In genomic region chr17:80939151-80940145, GRCh38 we compare ENCODE assay signal across 13 cellular contexts. TPM values are rescaled to one million over a fixed set of nuclear protein-coding genes. Genes with fewer than 3 reads are reported as not detected.
A peak's percentile ranks its signal among the peaks of the same experiment; 100 is the strongest.
DNase-seq lines count a peak whose midpoint lies in the region; ATAC-seq and TF ChIP-seq lines count a peak whose summit lies in the region.
"Had no signal": no experiment of that assay in that cellular context is flagged by ENCODE, and none has a peak within 500 bp of the region (broad histone marks: within the 10 kb centered on the region; RNA-seq: fewer than 3 reads in every experiment).

No MANE protein-coding gene starts in this region.

- DNase-seq in Right ventricle myocardium superior = peak; percentile 18
- DNase-seq in right atrium auricular region (ENCODE audit: low spot score) = no peak
- DNase-seq in activated CD4-positive, alpha-beta memory T cell treated with anti-CD3 and anti-CD28 coated beads for 36 hours = no peak
- no peak for DNase-seq in naive thymus-derived CD4-positive, alpha-beta T cell
- DNase-seq in aorta = peak; percentile 38 to 63
- no peak for DNase-seq in NOMO-1 treated with dmso at 0.1 percent for 144 hours (lab: John Stamatoyannopoulos, UW; ENCODE audit: unreplicated experiment)
- no peak for DNase-seq in foreskin fibroblast
- no peak for DNase-seq in NCI-H1417 (lab: John Stamatoyannopoulos, UW)
- DNase-seq: Calu3, hippocampal formation, MM.1S, NCI-H1930, testis had no signal

- no peak overlapping the region for H3K4me3 Mint-ChIP-seq in activated CD4-positive, alpha-beta memory T cell treated with anti-CD3 and anti-CD28 coated beads for 36 hours
- peak overlapping the region in 9 of 10 donors; percentile 66 to 86 (median 78) for H3K4me3 Mint-ChIP-seq in naive thymus-derived CD4-positive, alpha-beta T cell

- H3K27ac ChIP-seq in right atrium auricular region (no peak overlapping the region), aorta (ENCODE audit: low read depth in 1 of 2, low read length in 2 of 2) (no peak overlapping the region)
- no peak overlapping the region for H3K27ac ChIP-seq in naive thymus-derived CD4-positive, alpha-beta T cell (ENCODE audit: low read depth, low read length)
- H3K27ac ChIP-seq: testis had no signal

- no peaks in the 10 kb centered on the region for H3K27me3 ChIP-seq in right atrium auricular region
- no peaks in the 10 kb centered on the region for H3K27me3 ChIP-seq in naive thymus-derived CD4-positive, alpha-beta T cell (ENCODE audit: control insufficient read depth in 2 of 2, insufficient read depth in 2 of 2, low read length in 2 of 2)
- no peaks in the 10 kb centered on the region for H3K27me3 ChIP-seq in aorta (ENCODE audit: control insufficient read depth in 1 of 2, insufficient read depth in 2 of 2, low read length in 1 of 2)
- H3K27me3 ChIP-seq: testis had no signal

- TF ChIP-seq CTCF in right atrium auricular region (IDR thresholded peaks at IDR 0.05) (no peak), foreskin fibroblast (IDR thresholded peaks at IDR 0.05; ENCODE audit: low read depth, low read length) (no peak)

- no peaks in the 10 kb centered on the region for H3K27me3 Mint-ChIP-seq in activated CD4-positive, alpha-beta memory T cell treated with anti-CD3 and anti-CD28 coated beads for 36 hours
- no peaks in the 10 kb centered on the region for H3K27me3 Mint-ChIP-seq in naive thymus-derived CD4-positive, alpha-beta T cell

- POLR2A ChIA-PET in activated CD4-positive, alpha-beta memory T cell treated with anti-CD3 and anti-CD28 coated beads for 36 hours (lab: Charles Lee) = no interaction called here
- POLR2A ChIA-PET in naive thymus-derived CD4-positive, alpha-beta T cell (lab: Charles Lee) = no interaction called here

- H3K27ac Mint-ChIP-seq in activated CD4-positive, alpha-beta memory T cell treated with anti-CD3 and anti-CD28 coated beads for 36 hours = peak overlapping the region; percentile 43
- H3K27ac Mint-ChIP-seq in naive thymus-derived CD4-positive, alpha-beta T cell = peak overlapping the region; percentile 28 to 91 (median 81)

- H3K4me3 ChIP-seq in right atrium auricular region (no peak overlapping the region), aorta (ENCODE audit: low read length in 2 of 2) (no peak overlapping the region), foreskin fibroblast (ENCODE audit: low read depth in 1 of 2, low read length in 2 of 2) (no peak overlapping the region)
- peak overlapping the region; percentile 33 for H3K4me3 ChIP-seq in naive thymus-derived CD4-positive, alpha-beta T cell (ENCODE audit: low read length)
- H3K4me3 ChIP-seq: testis had no signal

- H3K9me3 ChIP-seq in right atrium auricular region (no peaks in the 10 kb centered on the region), aorta (ENCODE audit: control insufficient read depth, low read length) (no peaks in the 10 kb centered on the region)
- H3K9me3 ChIP-seq in naive thymus-derived CD4-positive, alpha-beta T cell (ENCODE audit: control insufficient read depth in 2 of 3, low read length in 3 of 3) = no peaks in the 10 kb centered on the region
- H3K9me3 ChIP-seq: testis had no signal

- peaks cover 0 to 21% of the 10 kb centered on the region in 2 donors for H3K4me1 ChIP-seq in right atrium auricular region
- H3K4me1 ChIP-seq in naive thymus-derived CD4-positive, alpha-beta T cell (ENCODE audit: control insufficient read depth in 2 of 2, insufficient read depth in 2 of 2, low read length in 2 of 2) = peaks cover 8 to 17% of the 10 kb centered on the region in 2 donors
- no peaks in the 10 kb centered on the region for H3K4me1 ChIP-seq in aorta (ENCODE audit: control insufficient read depth in 1 of 2, insufficient read depth in 2 of 2, low read length in 2 of 2)

- H3K9me3 Mint-ChIP-seq in activated CD4-positive, alpha-beta memory T cell treated with anti-CD3 and anti-CD28 coated beads for 36 hours = no peaks in the 10 kb centered on the region
- H3K9me3 Mint-ChIP-seq in naive thymus-derived CD4-positive, alpha-beta T cell = peaks cover 0 to 4% (median 0%) of the 10 kb centered on the region in 11 donors

- CTCF ChIA-PET in activated CD4-positive, alpha-beta memory T cell treated with anti-CD3 and anti-CD28 coated beads for 36 hours (lab: Charles Lee) = interaction anchor here (1.5 kb wide), 1 partner anchor 512 kb away, joined by 4 read pairs; no protein-coding TSS in a partner anchor
- CTCF ChIA-PET in naive thymus-derived CD4-positive, alpha-beta T cell (lab: Charles Lee) = no interaction called here

- peaks cover 3% of the 10 kb centered on the region for H3K36me3 Mint-ChIP-seq in activated CD4-positive, alpha-beta memory T cell treated with anti-CD3 and anti-CD28 coated beads for 36 hours
- H3K36me3 Mint-ChIP-seq in naive thymus-derived CD4-positive, alpha-beta T cell = peaks cover 5 to 20% (median 11%) of the 10 kb centered on the region in 5 donors

- H3K4me1 Mint-ChIP-seq in activated CD4-positive, alpha-beta memory T cell treated with anti-CD3 and anti-CD28 coated beads for 36 hours (ENCODE audit: low read depth) = peaks cover 41% of the 10 kb centered on the region
- peaks cover 20 to 36% (median 31%) of the 10 kb centered on the region in 7 donors for H3K4me1 Mint-ChIP-seq in naive thymus-derived CD4-positive, alpha-beta T cell

- WGBS in aorta, 2 donors = 96 to 97% methylated on average over 27 of the region's 27 CpGs

- intact Hi-C loops in Right ventricle myocardium superior (cut with DNase I) (no loop called here), aorta (cut with DNase I) (no loop called here)
- intact Hi-C loops in activated CD4-positive, alpha-beta memory T cell treated with anti-CD3 and anti-CD28 coated beads for 36 hours (cut with micrococcal nuclease) = no loop called here
- intact Hi-C loops in naive thymus-derived CD4-positive, alpha-beta T cell (cut with micrococcal nuclease) = no loop called here

- ATAC-seq in Right ventricle myocardium superior (ENCODE audit: poor library complexity) (no peak), aorta (ENCODE audit: low FRiP score) (no peak)
- no peak for ATAC-seq in naive thymus-derived CD4-positive, alpha-beta T cell

- H3K36me3 ChIP-seq in right atrium auricular region (no peaks in the 10 kb centered on the region), aorta (ENCODE audit: control insufficient read depth in 1 of 2, insufficient read depth in 2 of 2, low read length in 1 of 2) (no peaks in the 10 kb centered on the region)
- H3K36me3 ChIP-seq in naive thymus-derived CD4-positive, alpha-beta T cell (ENCODE audit: control insufficient read depth in 2 of 3, insufficient read depth in 3 of 3, low read length in 3 of 3) = peaks cover 0 to 42% (median 0%) of the 10 kb centered on the region in 3 experiments

RNA-seq across cellular contexts. Expression of gene CHMP6, which starts 52.2 kb away (rescaled TPM):
- total RNA-seq in Right ventricle myocardium superior = 13.6 TPM
- 10 to 100 TPM; 12.9 to 17.5 TPM for total RNA-seq in right atrium auricular region
- total RNA-seq in activated CD4-positive, alpha-beta memory T cell treated with anti-CD3 and anti-CD28 coated beads for 36 hours = 10 to 100 TPM; 17.1 to 17.3 TPM
- total RNA-seq in naive thymus-derived CD4-positive, alpha-beta T cell = 10 to 100 TPM; 26.4 to 49.9 (median 41.7) TPM
- 10 to 100 TPM; 49.8 to 55.4 TPM for polyA plus RNA-seq in naive thymus-derived CD4-positive, alpha-beta T cell
- 10 to 100 TPM; 22.9 to 30.9 TPM for total RNA-seq in aorta
- polyA plus RNA-seq in aorta = 10 to 100 TPM; 15.9 to 30.8 TPM

Comparison
In these comparisons a context has a peak if more than half of its experiments do, and no peak if none do; other contexts are left out.
1. DNase-seq: peak in Right ventricle myocardium superior (single experiment) and aorta (2 of 2); none in right atrium auricular region (single experiment), activated CD4-positive, alpha-beta memory T cell treated with anti-CD3 and anti-CD28 coated beads for 36 hours (single experiment), naive thymus-derived CD4-positive, alpha-beta T cell (0 of 9), NOMO-1 treated with dmso at 0.1 percent for 144 hours (single experiment), foreskin fibroblast (0 of 2) and NCI-H1417 (0 of 3).